In the genomic region with DNA sequence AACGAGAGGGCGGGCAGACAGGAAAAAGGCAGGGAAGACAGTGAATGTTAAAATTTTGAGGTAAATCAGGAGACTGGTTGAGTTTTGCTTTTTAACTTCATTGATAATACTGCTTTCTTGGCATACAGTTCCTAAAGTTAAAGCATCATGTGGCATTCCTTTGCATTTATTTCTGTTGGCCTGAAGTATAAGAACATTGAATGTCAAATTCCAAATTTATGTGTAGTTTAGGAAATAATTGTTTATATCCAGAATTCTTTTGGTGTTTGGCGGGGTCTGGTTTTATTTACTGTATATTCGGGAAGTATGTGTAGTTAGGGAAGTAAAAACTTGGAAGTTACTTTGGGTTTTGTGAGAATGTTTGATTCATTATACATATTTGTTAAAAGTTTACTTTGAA, we compare ENCODE assay signal across 8 cellular contexts.
A peak's percentile ranks its signal among the peaks of the same experiment; 100 is the strongest.
DNase-seq lines count a peak whose midpoint lies in the region; ATAC-seq, FAIRE-seq and TF ChIP-seq lines count a peak whose summit lies in the region.

No MANE protein-coding gene starts in this region.

- H3K4me1 Mint-ChIP-seq in activated naive CD8-positive, alpha-beta T cell (ENCODE audit: low read depth), result peaks cover 59% of the 10 kb centered on the region
- H3K4me1 Mint-ChIP-seq in stimulated activated naive CD8-positive, alpha-beta T cell treated with anti-CD3 and anti-CD28 coated beads, Interleukin-15, amount 100 ng/mL, for 72 hours, result peaks cover 54% of the 10 kb centered on the region

- H3K27me3 Mint-ChIP-seq in activated naive CD8-positive, alpha-beta T cell, result no peaks in the 10 kb centered on the region
- no peaks in the 10 kb centered on the region for H3K27me3 Mint-ChIP-seq in stimulated activated naive CD8-positive, alpha-beta T cell treated with anti-CD3 and anti-CD28 coated beads, Interleukin-15, amount 100 ng/mL, for 72 hours

- H3K36me3 ChIP-seq in HUES48 (ENCODE audit: control insufficient read depth, insufficient read depth, low read length) (0 out of 2 replicates have a peak, but pooled peaks cover 6% of the 10 kb centered on the region), iPS-20b (ENCODE audit: insufficient read depth, low read depth, low read length) (0 out of 2 replicates have a peak, but pooled peaks cover 14% of the 10 kb centered on the region)

- H3K9ac ChIP-seq in HUES48 (ENCODE audit: low read depth, low read length) (peak overlapping the region; percentile 96), iPS-20b (ENCODE audit: low read depth, low read length) (peak overlapping the region; percentile 98)

- H3K27ac ChIP-seq in HUES48 (ENCODE audit: low read depth, low read length) (peak overlapping the region; percentile 99), iPS-20b (ENCODE audit: low read length) (peak overlapping the region; percentile 79)

- FAIRE-seq in H54 (lab: Jason Lieb, UNC) (no peak), GM19239 (lab: Jason Lieb, UNC) (no peak)

- H3K36me3 Mint-ChIP-seq in activated naive CD8-positive, alpha-beta T cell, result peaks cover 3% of the 10 kb centered on the region

- DNase-seq in stimulated activated naive CD8-positive, alpha-beta T cell treated with anti-CD3 and anti-CD28 coated beads, Interleukin-15, amount 100 ng/mL, for 72 hours, result no peak
- DNase-seq in H54 (ENCODE audit: insufficient read length, low spot score) (no peak), GM19239 (ENCODE audit: insufficient read length, low spot score) (no peak)

- H3K27me3 ChIP-seq in HUES48 (ENCODE audit: control insufficient read depth, insufficient read depth, low read length) (no peaks in the 10 kb centered on the region), iPS-20b (ENCODE audit: insufficient read depth, low read length) (no peaks in the 10 kb centered on the region)

- H3K9me3 ChIP-seq in HUES48 (ENCODE audit: control insufficient read depth, insufficient read depth, low read length) (no peaks in the 10 kb centered on the region), iPS-20b (ENCODE audit: insufficient read depth, low read depth, low read length) (no peaks in the 10 kb centered on the region)

- H3K4me3 ChIP-seq in HUES48 (ENCODE audit: low read depth, low read length) (peak overlapping the region; percentile 96), iPS-20b (ENCODE audit: low read length) (peak overlapping the region; percentile 90)

- H3K9me3 Mint-ChIP-seq in activated naive CD8-positive, alpha-beta T cell (ENCODE audit: low read depth), result no peaks in the 10 kb centered on the region
- H3K9me3 Mint-ChIP-seq in stimulated activated naive CD8-positive, alpha-beta T cell treated with anti-CD3 and anti-CD28 coated beads, Interleukin-15, amount 100 ng/mL, for 72 hours, result no peaks in the 10 kb centered on the region

- H3K27ac Mint-ChIP-seq in activated naive CD8-positive, alpha-beta T cell, result peak overlapping the region; percentile 83
- peak overlapping the region; percentile 90 to 95 for H3K27ac Mint-ChIP-seq in stimulated activated naive CD8-positive, alpha-beta T cell treated with anti-CD3 and anti-CD28 coated beads, Interleukin-15, amount 100 ng/mL, for 72 hours

- peak overlapping the region; percentile 95 for H3K4me3 Mint-ChIP-seq in activated naive CD8-positive, alpha-beta T cell
- peak overlapping the region; percentile 86 to 89 for H3K4me3 Mint-ChIP-seq in stimulated activated naive CD8-positive, alpha-beta T cell treated with anti-CD3 and anti-CD28 coated beads, Interleukin-15, amount 100 ng/mL, for 72 hours

- H3K4me1 ChIP-seq in HUES48 (ENCODE audit: control insufficient read depth, insufficient read depth, low read length) (peaks cover 19% of the 10 kb centered on the region), iPS-20b (ENCODE audit: insufficient read depth, low read length) (peaks cover 21% of the 10 kb centered on the region; the same call in 1 of the 2 replicates)

- no peak for TF ChIP-seq POLR2A in H54 (IDR thresholded peaks at IDR 0.05; ENCODE audit: low read depth, low read length)

- ATAC-seq in stimulated activated naive CD8-positive, alpha-beta T cell treated with anti-CD3 and anti-CD28 coated beads, Interleukin-15, amount 100 ng/mL, for 72 hours, result no peak
- ATAC-seq in HG03439 (IDR thresholded peaks at IDR 0.05; ENCODE audit: unreplicated experiment) (no peak), GM19324 (IDR thresholded peaks at IDR 0.05; ENCODE audit: low FRiP score, unreplicated experiment) (no peak)
